Comparison of ENCODE assay signal across 20 cellular contexts in the genomic region with DNA sequence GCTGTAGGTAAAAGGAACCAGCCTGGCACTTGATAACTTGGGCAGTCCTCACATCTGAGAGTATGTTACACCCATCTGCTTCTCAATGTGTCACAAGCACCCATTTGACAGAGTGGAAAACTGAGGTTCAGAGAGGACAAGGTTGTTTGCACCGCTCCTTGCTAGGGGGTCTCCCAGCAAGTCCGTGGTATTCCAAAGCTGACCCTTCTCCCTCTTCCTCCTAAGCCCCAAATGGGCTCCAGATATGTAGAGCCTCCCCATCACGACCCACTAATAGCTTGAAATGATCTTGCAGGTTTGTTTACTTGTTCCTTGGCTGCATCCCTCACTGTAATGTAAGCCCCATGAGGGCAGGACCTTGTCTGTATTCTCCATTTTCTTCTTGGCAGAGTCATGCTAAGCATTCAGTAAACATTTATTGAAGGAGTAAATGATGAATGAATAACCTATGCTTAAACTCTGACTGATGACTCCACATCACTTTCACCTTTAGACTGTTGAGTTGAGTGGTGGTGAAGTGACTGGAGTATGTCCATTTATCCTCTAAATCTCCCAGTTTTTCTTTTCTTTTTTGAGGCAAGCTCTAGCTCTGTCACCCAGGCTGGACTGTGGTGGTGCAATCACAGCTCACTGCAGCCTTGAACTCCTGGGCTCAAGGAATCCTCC. TPM values are rescaled to one million over a fixed set of nuclear protein-coding genes. Genes with fewer than 3 reads are reported as not detected.
DNase-seq lines count a peak whose midpoint lies in the region; TF ChIP-seq lines count a peak whose summit lies in the region.
"Had no signal": no experiment of that assay in that cellular context is flagged by ENCODE, and none has a peak within 500 bp of the region (broad histone marks: within the 10 kb centered on the region; RNA-seq: fewer than 3 reads in every experiment).

No MANE protein-coding gene starts in this region.

- H3K27ac ChIP-seq in VCaP: peak overlapping the region; percentile 97
- H3K27ac ChIP-seq: HL-60, RWPE1 had no signal

- H3K36me3 Mint-ChIP-seq in Calu3 (ENCODE audit: insufficient read depth, unreplicated experiment) (peaks cover 94% of the 10 kb centered on the region), progenitor cell of endocrine pancreas (ENCODE audit: insufficient read depth) (peaks cover 37% of the 10 kb centered on the region)
- H3K36me3 Mint-ChIP-seq in activated CD4-positive, alpha-beta memory T cell treated with anti-CD3 and anti-CD28 coated beads, Interleukin-2, amount 10 ng/mL, durations not matched to agents 7 days and 5 days (ENCODE audit: low read depth): no peaks in the 10 kb centered on the region

- intact Hi-C loops in Calu3 (cut with micrococcal nuclease; ENCODE audit: unreplicated experiment): no loop called here

- H3K27me3 Mint-ChIP-seq in Calu3 (ENCODE audit: unreplicated experiment) (no peaks in the 10 kb centered on the region), progenitor cell of endocrine pancreas (no peaks in the 10 kb centered on the region)
- H3K27me3 Mint-ChIP-seq in activated CD4-positive, alpha-beta memory T cell treated with anti-CD3 and anti-CD28 coated beads, Interleukin-2, amount 10 ng/mL, durations not matched to agents 7 days and 5 days: peaks cover 41% of the 10 kb centered on the region

- peaks cover 4% of the 10 kb centered on the region for H3K9me3 Mint-ChIP-seq in Calu3 (ENCODE audit: low read depth, unreplicated experiment)
- no peaks in the 10 kb centered on the region for H3K9me3 Mint-ChIP-seq in progenitor cell of endocrine pancreas (ENCODE audit: low read depth)
- no peaks in the 10 kb centered on the region for H3K9me3 Mint-ChIP-seq in activated CD4-positive, alpha-beta memory T cell treated with anti-CD3 and anti-CD28 coated beads, Interleukin-2, amount 10 ng/mL, durations not matched to agents 7 days and 5 days
- H3K9me3 Mint-ChIP-seq: CD4-positive, alpha-beta T cell; GM23338 had no signal

- DNase-seq in Calu3: no peak
- DNase-seq in kidney tubule cell (ENCODE audit: low spot score): peak; percentile 52
- no peak for DNase-seq in progenitor cell of endocrine pancreas (ENCODE audit: low spot score, unreplicated experiment)
- no peak for DNase-seq in Ammon's horn (ENCODE audit: low spot score)
- no peak for DNase-seq in D341Med (ENCODE audit: low spot score)
- no peak for DNase-seq in NCI-H345 treated with DMSO at 0.1 percent for 48 hours (lab: John Stamatoyannopoulos, UW; ENCODE audit: unreplicated experiment)
- DNase-seq in activated CD4-positive, alpha-beta memory T cell treated with anti-CD3 and anti-CD28 coated beads, Interleukin-2, amount 10 ng/mL, durations not matched to agents 7 days and 5 days: no peak
- DNase-seq: AML-193; CD4-positive, alpha-beta T cell; DND-41; GF-D8; NCI-H1105 treated with DMSO at 0.1 percent for 48 hours; NCI-H187 treated with DMSO at 0.1 percent for 48 hours; NCI-H2171; NCI-H510A had no signal

- no peak for TF ChIP-seq CTCF in Calu3 (IDR thresholded peaks at IDR 0.05; ENCODE audit: unreplicated experiment)
- TF ChIP-seq CTCF in VCaP (conservative IDR thresholded peaks at IDR 0.05): no peak
- TF ChIP-seq CTCF in progenitor cell of endocrine pancreas (IDR thresholded peaks at IDR 0.05; ENCODE audit: unreplicated experiment): no peak

- H3K4me1 Mint-ChIP-seq in Calu3 (ENCODE audit: low read depth, unreplicated experiment) (peaks cover 79% of the 10 kb centered on the region), progenitor cell of endocrine pancreas (ENCODE audit: low read depth) (peaks cover 51% of the 10 kb centered on the region)
- peaks cover 7% of the 10 kb centered on the region for H3K4me1 Mint-ChIP-seq in activated CD4-positive, alpha-beta memory T cell treated with anti-CD3 and anti-CD28 coated beads, Interleukin-2, amount 10 ng/mL, durations not matched to agents 7 days and 5 days

- no TSS peak for BruUV-seq in Calu3 (replicated peaks; lab: Mats Ljungman, UMichigan)

- H3K27ac Mint-ChIP-seq in Calu3 (ENCODE audit: unreplicated experiment): peak overlapping the region; percentile 85
- H3K27ac Mint-ChIP-seq in progenitor cell of endocrine pancreas: peak overlapping the region; percentile 86
- no peak overlapping the region for H3K27ac Mint-ChIP-seq in activated CD4-positive, alpha-beta memory T cell treated with anti-CD3 and anti-CD28 coated beads, Interleukin-2, amount 10 ng/mL, durations not matched to agents 7 days and 5 days
- H3K27ac Mint-ChIP-seq: CD4-positive, alpha-beta T cell; GM23338 had no signal

- CTCF ChIA-PET in Calu3 (lab: Charles Lee): interaction anchor here (0.5 to 4.3 kb wide), 11 partner anchors 8 to 97 kb away, joined by 3 to 25 read pairs (median 7); partner anchors contain the start of gene HNF1B
- CTCF ChIA-PET in activated CD4-positive, alpha-beta memory T cell treated with anti-CD3 and anti-CD28 coated beads, Interleukin-2, amount 10 ng/mL, durations not matched to agents 7 days and 5 days (lab: Charles Lee): no interaction called here

- peak overlapping the region; percentile 10 for H3K4me3 Mint-ChIP-seq in Calu3 (ENCODE audit: low read depth, unreplicated experiment)
- no peak overlapping the region for H3K4me3 Mint-ChIP-seq in progenitor cell of endocrine pancreas (ENCODE audit: low read depth)
- no peak overlapping the region for H3K4me3 Mint-ChIP-seq in activated CD4-positive, alpha-beta memory T cell treated with anti-CD3 and anti-CD28 coated beads, Interleukin-2, amount 10 ng/mL, durations not matched to agents 7 days and 5 days
- H3K4me3 Mint-ChIP-seq: CD4-positive, alpha-beta T cell; GM23338 had no signal

- POLR2A ChIA-PET in activated CD4-positive, alpha-beta memory T cell treated with anti-CD3 and anti-CD28 coated beads, Interleukin-2, amount 10 ng/mL, durations not matched to agents 7 days and 5 days (lab: Charles Lee): no interaction called here

RNA-seq across cellular contexts. Expression of gene HNF1B, which starts 26.3 kb away (rescaled TPM):
- total RNA-seq in Calu3 (2022): 127 and 130 TPM in 2 replicates
- total RNA-seq in progenitor cell of endocrine pancreas: 96.9 and 99.1 TPM in 2 replicates
- total RNA-seq in activated CD4-positive, alpha-beta memory T cell treated with anti-CD3 and anti-CD28 coated beads, Interleukin-2, amount 10 ng/mL, durations not matched to agents 7 days and 5 days: not detected
- total RNA-seq: CD4-positive, alpha-beta T cell; SK-MEL-5 had no signal

Comparison
In these comparisons a context has a peak if more than half of its experiments do, and no peak if none do; other contexts are left out.
1. RNA of gene HNF1B, which starts 26.3 kb away (total RNA-seq): 127 to 130 TPM in Calu3 and 96.9 to 99.1 TPM in progenitor cell of endocrine pancreas; not detected in activated CD4-positive, alpha-beta memory T cell treated with anti-CD3 and anti-CD28 coated beads, Interleukin-2, amount 10 ng/mL, durations not matched to agents 7 days and 5 days; every median in the first group is over 10 times any median in the second.